ENCODE assay signal across 23 cellular contexts in genomic region chr9:15714746-15715145, GRCh38.
"Had no signal": no experiment of that assay in that cellular context is flagged by ENCODE, and none has a peak within 500 bp of the region (broad histone marks: within the 10 kb centered on the region; RNA-seq: fewer than 3 reads in every experiment).

No MANE protein-coding gene starts in this region.

- H3K9me3 Mint-ChIP-seq: memory B cell; natural killer cell treated with Interleukin-12 subunit alpha and Interleukin-12 subunit beta and Interleukin-15 and Interleukin-18, amount 100 ng/mL, for 72 hours; stimulated activated memory B cell treated with anti-CD40 and anti-IgM and Interleukin-4, amounts not matched to agents 10 μg/mL and 1 μg/mL and 100 μg/mL, for 72 hours had no signal

- ATAC-seq: gastrocnemius medialis; mucosa of descending colon; natural killer cell treated with Interleukin-12 subunit alpha and Interleukin-12 subunit beta and Interleukin-15 and Interleukin-18, amount 100 ng/mL, for 72 hours; stimulated activated memory B cell treated with anti-CD40 and anti-IgM and Interleukin-4, amounts not matched to agents 10 μg/mL and 1 μg/mL and 100 μg/mL, for 72 hours; stimulated activated naive CD8-positive, alpha-beta T cell treated with anti-CD3 and anti-CD28 coated beads, Interleukin-15, Interleukin-2, amounts not matched to agents 100 U/mL and 50 U/mL, for 24 hours had no signal

- H3K36me3 Mint-ChIP-seq: naive B cell; natural killer cell treated with Interleukin-12 subunit alpha and Interleukin-12 subunit beta and Interleukin-15 and Interleukin-18, amount 100 ng/mL, for 72 hours; stimulated activated memory B cell treated with anti-CD40 and anti-IgM and Interleukin-4, amounts not matched to agents 10 μg/mL and 1 μg/mL and 100 μg/mL, for 72 hours had no signal

- H3K4me3 Mint-ChIP-seq: memory B cell; mesothelial cell of epicardium; naive B cell; natural killer cell treated with Interleukin-12 subunit alpha and Interleukin-12 subunit beta and Interleukin-15 and Interleukin-18, amount 100 ng/mL, for 72 hours; stimulated activated memory B cell treated with anti-CD40 and anti-IgM and Interleukin-4, amounts not matched to agents 10 μg/mL and 1 μg/mL and 100 μg/mL, for 72 hours had no signal

- H3K27me3 Mint-ChIP-seq: memory B cell; naive B cell; natural killer cell treated with Interleukin-12 subunit alpha and Interleukin-12 subunit beta and Interleukin-15 and Interleukin-18, amount 100 ng/mL, for 72 hours; stimulated activated memory B cell treated with anti-CD40 and anti-IgM and Interleukin-4, amounts not matched to agents 10 μg/mL and 1 μg/mL and 100 μg/mL, for 72 hours had no signal

- DNase-seq: dermis blood vessel endothelial cell; effector memory CD4-positive, alpha-beta T cell; gastrocnemius medialis; head of caudate nucleus; mucosa of descending colon; naive B cell; nucleus accumbens; sigmoid colon; stimulated activated CD4-positive, alpha-beta T cell treated with anti-CD3 and anti-CD28 coated beads, Interleukin-2, amount 100 ng/mL, for 24 hours; stimulated activated CD4-positive, alpha-beta T cell treated with anti-CD3 and anti-CD28 coated beads, Interleukin-4, amount 100 ng/mL, for 24 hours; stimulated activated naive CD8-positive, alpha-beta T cell treated with anti-CD3 and anti-CD28 coated beads, Interleukin-15, Interleukin-2, amounts not matched to agents 100 U/mL and 50 U/mL, for 24 hours; upper lobe of left lung had no signal

- H3K4me3 ChIP-seq: coronary artery, esophagus muscularis mucosa, gastrocnemius medialis, lung, mucosa of descending colon, prostate gland, right atrium auricular region, sigmoid colon, thoracic aorta, tibial nerve, upper lobe of left lung had no signal

- H3K27ac Mint-ChIP-seq: memory B cell; mesothelial cell of epicardium; naive B cell; natural killer cell treated with Interleukin-12 subunit alpha and Interleukin-12 subunit beta and Interleukin-15 and Interleukin-18, amount 100 ng/mL, for 72 hours; stimulated activated memory B cell treated with anti-CD40 and anti-IgM and Interleukin-4, amounts not matched to agents 10 μg/mL and 1 μg/mL and 100 μg/mL, for 72 hours had no signal
